21 cellular contexts compared by ENCODE assay signal in the genomic region with DNA sequence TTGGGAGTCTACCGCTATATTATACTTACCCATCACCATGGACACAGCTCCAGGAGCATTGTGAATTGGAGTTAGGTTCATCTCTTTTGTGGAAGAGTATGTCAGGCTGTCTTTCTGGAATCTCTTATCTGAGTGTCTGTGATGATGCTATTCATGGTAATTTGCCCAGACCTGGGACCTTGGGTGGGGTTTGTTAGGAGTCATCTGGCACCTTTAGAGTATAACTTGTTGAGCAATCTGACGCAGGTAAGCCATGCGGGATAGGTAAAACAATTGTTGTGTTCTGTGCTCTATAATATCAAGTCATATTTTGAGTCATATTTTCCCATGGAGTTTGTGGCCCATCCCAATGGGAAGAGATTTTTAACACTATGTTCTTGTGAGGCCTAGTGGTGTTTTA.
"Had no signal": no experiment of that assay in that cellular context is flagged by ENCODE, and none has a peak within 500 bp of the region (broad histone marks: within the 10 kb centered on the region; RNA-seq: fewer than 3 reads in every experiment).

No MANE protein-coding gene starts in this region.

- DNase-seq: activated CD4-positive, alpha-beta T cell treated with anti-CD3 and anti-CD28 coated beads, Interleukin-2, amount 10 ng/mL, durations not matched to agents 24 days and 14 days; activated CD8-positive, alpha-beta T cell treated with anti-CD3 and anti-CD28 coated beads for 36 hours; activated naive CD4-positive, alpha-beta T cell treated with Interleukin-2 at 50 U/mL for 16 hours; activated naive CD8-positive, alpha-beta T cell treated with anti-CD3 and anti-CD28 coated beads, Interleukin-2, amount 10 ng/mL, durations not matched to agents 7 days and 5 days; activated T-cell treated with anti-CD3 and anti-CD28 coated beads, Interleukin-2, amount 50 U/mL, for 1 hour; amygdala; body of pancreas; stimulated activated CD4-positive, alpha-beta T cell treated with anti-CD3 and anti-CD28 coated beads, Interleukin-2, amount 100 ng/mL, for 24 hours; stimulated activated naive CD4-positive, alpha-beta T cell treated with Interleukin-2 at 50 U/mL for 16 hours; T1000 had no signal

- H3K4me1 Mint-ChIP-seq: activated naive CD8-positive, alpha-beta T cell treated with anti-CD3 and anti-CD28 coated beads, Interleukin-2, amount 10 ng/mL, durations not matched to agents 7 days and 5 days; central memory CD8-positive, alpha-beta T cell had no signal

- H3K9me3 ChIP-seq: body of pancreas, esophagus muscularis mucosa had no signal

- H3K9me3 Mint-ChIP-seq: activated CD4-positive, alpha-beta T cell treated with anti-CD3 and anti-CD28 coated beads, Interleukin-2, amount 10 ng/mL, durations not matched to agents 24 days and 14 days; activated CD8-positive, alpha-beta T cell treated with anti-CD3 and anti-CD28 coated beads for 36 hours; activated naive CD8-positive, alpha-beta T cell treated with anti-CD3 and anti-CD28 coated beads, Interleukin-2, amount 10 ng/mL, durations not matched to agents 7 days and 5 days; activated T-helper 17 cell treated with anti-CD3 and anti-CD28 coated beads, Interleukin-2, amount 50 U/mL, for 72 hours; central memory CD8-positive, alpha-beta T cell; mesothelial cell of epicardium; natural killer cell treated with Interleukin-12 subunit alpha and Interleukin-12 subunit beta and Interleukin-15 and Interleukin-18, amount 100 ng/mL, for 72 hours; type B pancreatic cell had no signal

- H3K36me3 Mint-ChIP-seq: mesothelial cell of epicardium; natural killer cell treated with Interleukin-12 subunit alpha and Interleukin-12 subunit beta and Interleukin-15 and Interleukin-18, amount 100 ng/mL, for 72 hours; type B pancreatic cell had no signal

- H3K4me1 ChIP-seq: body of pancreas had no signal

- H3K4me3 Mint-ChIP-seq: activated CD4-positive, alpha-beta T cell treated with anti-CD3 and anti-CD28 coated beads, Interleukin-2, amount 10 ng/mL, durations not matched to agents 24 days and 14 days; activated CD8-positive, alpha-beta T cell treated with anti-CD3 and anti-CD28 coated beads for 36 hours; activated naive CD8-positive, alpha-beta T cell treated with anti-CD3 and anti-CD28 coated beads, Interleukin-2, amount 10 ng/mL, durations not matched to agents 7 days and 5 days; activated T-helper 17 cell treated with anti-CD3 and anti-CD28 coated beads, Interleukin-2, amount 50 U/mL, for 72 hours; central memory CD8-positive, alpha-beta T cell; mesothelial cell of epicardium; natural killer cell treated with Interleukin-12 subunit alpha and Interleukin-12 subunit beta and Interleukin-15 and Interleukin-18, amount 100 ng/mL, for 72 hours; type B pancreatic cell had no signal

- H3K27me3 ChIP-seq: body of pancreas, esophagus muscularis mucosa had no signal

- H3K27ac Mint-ChIP-seq: activated CD4-positive, alpha-beta T cell treated with anti-CD3 and anti-CD28 coated beads, Interleukin-2, amount 10 ng/mL, durations not matched to agents 24 days and 14 days; activated CD8-positive, alpha-beta T cell treated with anti-CD3 and anti-CD28 coated beads for 36 hours; activated naive CD8-positive, alpha-beta T cell treated with anti-CD3 and anti-CD28 coated beads, Interleukin-2, amount 10 ng/mL, durations not matched to agents 7 days and 5 days; activated T-helper 17 cell treated with anti-CD3 and anti-CD28 coated beads, Interleukin-2, amount 50 U/mL, for 72 hours; mesothelial cell of epicardium; natural killer cell treated with Interleukin-12 subunit alpha and Interleukin-12 subunit beta and Interleukin-15 and Interleukin-18, amount 100 ng/mL, for 72 hours; type B pancreatic cell had no signal

- H3K36me3 ChIP-seq: esophagus muscularis mucosa had no signal

- FAIRE-seq: endometrium had no signal

- H3K4me3 ChIP-seq: body of pancreas, coronary artery, esophagus muscularis mucosa, lung had no signal

- H3K27ac ChIP-seq: body of pancreas, esophagus muscularis mucosa had no signal

- H3K27me3 Mint-ChIP-seq: activated CD4-positive, alpha-beta T cell treated with anti-CD3 and anti-CD28 coated beads, Interleukin-2, amount 10 ng/mL, durations not matched to agents 24 days and 14 days; activated CD8-positive, alpha-beta T cell treated with anti-CD3 and anti-CD28 coated beads for 36 hours; activated naive CD8-positive, alpha-beta T cell treated with anti-CD3 and anti-CD28 coated beads, Interleukin-2, amount 10 ng/mL, durations not matched to agents 7 days and 5 days; central memory CD8-positive, alpha-beta T cell; natural killer cell treated with Interleukin-12 subunit alpha and Interleukin-12 subunit beta and Interleukin-15 and Interleukin-18, amount 100 ng/mL, for 72 hours had no signal

- ATAC-seq: activated CD8-positive, alpha-beta T cell treated with anti-CD3 and anti-CD28 coated beads for 36 hours; activated T-helper 17 cell treated with anti-CD3 and anti-CD28 coated beads, Interleukin-2, amount 50 U/mL, for 72 hours; body of pancreas; left lobe of liver; natural killer cell treated with Interleukin-12 subunit alpha and Interleukin-12 subunit beta and Interleukin-15 and Interleukin-18, amount 100 ng/mL, for 72 hours; SK-N-SH treated with all-trans-retinoic acid at 6 μM for 48 hours had no signal
